ENCODE assay signal across 11 cellular contexts in genomic region chr22:46233231-46233630, GRCh38. TPM values are rescaled to one million over a fixed set of nuclear protein-coding genes. Genes with fewer than 3 reads are reported as not detected.
DNase-seq lines count a peak whose midpoint lies in the region; ATAC-seq, FAIRE-seq and TF ChIP-seq lines count a peak whose summit lies in the region.
"Had no signal": no experiment of that assay in that cellular context is flagged by ENCODE, and none has a peak within 500 bp of the region (broad histone marks: within the 10 kb centered on the region; RNA-seq: fewer than 3 reads in every experiment).

No MANE protein-coding gene starts in this region.

- POLR2A ChIA-PET in HepG2 (lab: Yijun Ruan, JAX): no interaction called here
- POLR2A ChIA-PET in CD4-positive, alpha-beta memory T cell (lab: Charles Lee; ENCODE audit: partially characterized antibody): no interaction called here

- H3K27ac ChIP-seq in right lobe of liver (no peak overlapping the region), HepG2 (ENCODE audit: extremely low read length, insufficient read depth, low read length) (no peak overlapping the region), left lung (no peak overlapping the region)
- H3K27ac ChIP-seq in CD4-positive, alpha-beta memory T cell (ENCODE audit: low read depth, low read length): no peak overlapping the region

- no peak overlapping the region for H3K27ac Mint-ChIP-seq in CD4-positive, alpha-beta memory T cell

- no peak overlapping the region for H3K9ac ChIP-seq in HepG2 (ENCODE audit: insufficient read depth, low read depth, low read length)

- H3K27me3 Mint-ChIP-seq in CD4-positive, alpha-beta memory T cell: no peaks in the 10 kb centered on the region

- H3K36me3 ChIP-seq in right lobe of liver (peaks cover 0 to 65% (median 33%) of the 10 kb centered on the region in 4 donors), HepG2 (replicated peaks in 1 of 2; ENCODE audit: control insufficient read depth in 1 of 2, insufficient read depth in 2 of 2, low read length in 2 of 2) (peaks cover 4 to 39% of the 10 kb centered on the region in 2 experiments; a peak in 4 of 5 replicates), left lung (peaks cover 0 to 40% of the 10 kb centered on the region in 2 donors)
- peaks cover 7% of the 10 kb centered on the region for H3K36me3 ChIP-seq in CD4-positive, alpha-beta memory T cell (ENCODE audit: insufficient read depth, low read length)

- intact Hi-C loops in right lobe of liver (cut with DNase I): loop anchor here in 1 of 2 donors (10.0 kb wide), 1 partner anchor 52 kb away; no protein-coding TSS in a partner anchor
- intact Hi-C loops in HepG2 (cut with micrococcal nuclease; ENCODE audit: unreplicated experiment): no loop called here
- intact Hi-C loops in left lung (cut with DNase I): no loop called here
- intact Hi-C loops in CD4-positive, alpha-beta memory T cell (cut with micrococcal nuclease): no loop called here

- no peak overlapping the region for H2AFZ ChIP-seq in HepG2 (ENCODE audit: low read length)

- H3K79me2 ChIP-seq in HepG2 (ENCODE audit: insufficient read depth, low read length): no peaks in the 10 kb centered on the region

- no TSS peak for BruUV-seq in HepG2 (replicated peaks; lab: Mats Ljungman, UMichigan)

- no peak overlapping the region for H3K4me3 ChIP-seq in right lobe of liver
- H3K4me3 ChIP-seq in HepG2 (replicated peaks in 1 of 3; ENCODE audit: insufficient read depth in 1 of 3, low read depth in 2 of 3, low read length in 3 of 3): no peak overlapping the region
- H3K4me3 ChIP-seq in left lung: no peak overlapping the region
- H3K4me3 ChIP-seq in CD4-positive, alpha-beta memory T cell (ENCODE audit: low read length in 2 of 2): no peak overlapping the region

- TF ChIP-seq CTCF in right lobe of liver (IDR thresholded peaks at IDR 0.05) (no peak), HepG2 (CRISPR knock-in tag; IDR thresholded peaks at IDR 0.05) (no peak), left lung (IDR thresholded peaks at IDR 0.05) (no peak)

- TF ChIP-seq POLR2A in right lobe of liver (IDR thresholded peaks at IDR 0.05) (no peak), HepG2 (IDR thresholded peaks at IDR 0.05; ENCODE audit: insufficient read depth in 1 of 2, low read depth in 2 of 2, low read length in 2 of 2) (no peak)

- TF ChIP-seq EP300 in HepG2 (IDR thresholded peaks at IDR 0.05; ENCODE audit: low read depth in 2 of 2, low read length in 2 of 2): no peak
- TF ChIP-seq EP300 in HepG2 (CRISPR knock-in tag; IDR thresholded peaks at IDR 0.05; ENCODE audit: borderline replicate concordance): no peak

- no peaks in the 10 kb centered on the region for H4K20me1 ChIP-seq in HepG2 (ENCODE audit: insufficient read depth, low read length)

- ATAC-seq in right lobe of liver (peak; percentile 10 to 38 (median 25)), HepG2 (no peak), left lung (peak; percentile 58), HG03108 (IDR thresholded peaks at IDR 0.05; ENCODE audit: unreplicated experiment) (no peak), HG03045 (IDR thresholded peaks at IDR 0.05; ENCODE audit: unreplicated experiment) (no peak)
- no peak for ATAC-seq in activated CD4-positive, CD25-positive, alpha-beta regulatory T cell treated with anti-CD3 and anti-CD28 coated beads, Interleukin-2, amount 50 U/mL, for 24 hours

- in situ Hi-C loops in HepG2 (cut with HindIII; ENCODE audit: extremely low pct_ligation_motif_present, low pct_unique_long_range_greater_than_20kb): no loop called here

- H3K4me1 ChIP-seq in right lobe of liver (peaks cover 0 to 29% (median 5%) of the 10 kb centered on the region in 4 donors), HepG2 (ENCODE audit: insufficient read depth, low read length) (no peaks in the 10 kb centered on the region), left lung (peaks cover 0 to 3% of the 10 kb centered on the region in 2 donors)
- no peaks in the 10 kb centered on the region for H3K4me1 ChIP-seq in CD4-positive, alpha-beta memory T cell (ENCODE audit: insufficient read depth, low read length)

- peaks cover 0 to under 1% (median 0%) of the 10 kb centered on the region in 4 donors for H3K4me1 Mint-ChIP-seq in CD4-positive, alpha-beta memory T cell

- FAIRE-seq in HepG2 (lab: Jason Lieb, UNC): no peak

- TF ChIP-seq RAD21 in HepG2 (CRISPR knock-in tag; IDR thresholded peaks at IDR 0.05): no peak

- WGBS in right lobe of liver (ENCODE audit: insufficient coverage, low coverage, low lambda C conversion rate, missing lambda C conversion rate): 47% methylated on average over 6 of the region's 9 CpGs
- 96% methylated on average over 9 of the region's 9 CpGs for WGBS in HepG2 (ENCODE audit: low lambda C conversion rate)

- peaks cover 9 to 15% of the 10 kb centered on the region in 2 donors for H3K36me3 Mint-ChIP-seq in CD4-positive, alpha-beta memory T cell

- DNase-seq in right lobe of liver (no peak), HepG2 (ENCODE audit: low spot score) (no peak), cerebellum (ENCODE audit: low spot score) (peak; percentile 73), left lung (peak in 1 of 2 donors; percentile 47)
- DNase-seq in CD4-positive, alpha-beta memory T cell: no peak
- DNase-seq: MM.1S, retina had no signal

- H3K27me3 ChIP-seq in right lobe of liver: no peaks in the 10 kb centered on the region
- H3K27me3 ChIP-seq in HepG2 (ENCODE audit: control insufficient read depth in 1 of 2, insufficient read depth in 2 of 2, low read length in 2 of 2): no peaks in the 10 kb centered on the region
- no peaks in the 10 kb centered on the region for H3K27me3 ChIP-seq in left lung
- H3K27me3 ChIP-seq in CD4-positive, alpha-beta memory T cell (ENCODE audit: insufficient read depth, low read length): no peaks in the 10 kb centered on the region

- CTCF ChIA-PET in HepG2 (lab: Yijun Ruan, JAX; ENCODE audit: low intra/inter-chr PET ratio, low total read pairs): no interaction called here
- CTCF ChIA-PET in CD4-positive, alpha-beta memory T cell (lab: Charles Lee; ENCODE audit: partially characterized antibody): no interaction called here

- no peak overlapping the region for H3K4me3 Mint-ChIP-seq in CD4-positive, alpha-beta memory T cell

- no peak overlapping the region for H3K4me2 ChIP-seq in HepG2 (ENCODE audit: low read depth, low read length)

- peaks cover 0 to 2% (median 0%) of the 10 kb centered on the region in 8 donors for H3K9me3 Mint-ChIP-seq in CD4-positive, alpha-beta memory T cell

- no peaks in the 10 kb centered on the region for H3K9me3 ChIP-seq in right lobe of liver
- H3K9me3 ChIP-seq in HepG2 (ENCODE audit: low read length): no peaks in the 10 kb centered on the region
- no peaks in the 10 kb centered on the region for H3K9me3 ChIP-seq in left lung
- H3K9me3 ChIP-seq in CD4-positive, alpha-beta memory T cell (ENCODE audit: control insufficient read depth in 1 of 2, low read length in 2 of 2): no peaks in the 10 kb centered on the region

RNA-seq across cellular contexts. Expression of gene CDPF1, which starts 16.9 kb away (rescaled TPM):
- total RNA-seq in right lobe of liver (1 to 10 TPM; 1.8 to 7.1 (median 3.3) TPM), HepG2 (2016; rRNA removed; fragmentation: Illumina TruSeq; extraction: Trizol) (5.2 and 6.0 TPM in 2 replicates), cerebellum (6.5 TPM), left lung (1 to 10 TPM; 7.7 to 8.6 TPM)
- 3.1 and 4.1 TPM in 2 replicates for total RNA-seq in HepG2 (2016; cell fraction: cytosol; rRNA removed; fragmentation: Illumina TruSeq; extraction: Trizol; ENCODE audit: low read depth)
- total RNA-seq in HepG2 (2016; cell fraction: insoluble cytoplasmic fraction; rRNA removed; fragmentation: Illumina TruSeq; extraction: Trizol): 4.7 and 6.0 TPM in 2 replicates
- 5.4 and 6.4 TPM in 2 replicates for total RNA-seq in HepG2 (2016; cell fraction: membrane; rRNA removed; fragmentation: Illumina TruSeq; extraction: Trizol)
- 2.8 and 3.8 TPM in 2 replicates for total RNA-seq in HepG2 (2016; cell fraction: nucleus; rRNA removed; fragmentation: Illumina TruSeq; extraction: Trizol)
- 7.4 and 8.1 TPM in 2 replicates for polyA plus RNA-seq in HepG2 (2011; rRNA removed)
- 7.0 and 8.0 TPM in 2 replicates for polyA plus RNA-seq in HepG2 (2011; cell fraction: cytosol; rRNA removed)
- 15.6 and 19.1 TPM in 2 replicates for polyA plus RNA-seq in HepG2 (2011; cell fraction: nucleus; rRNA removed)
- polyA plus RNA-seq in HepG2 (2012): 3.3 and 4.7 TPM in 2 replicates
- polyA plus RNA-seq in HepG2 (2016; cell fraction: cytosol; fragmentation: Illumina TruSeq; extraction: Trizol; ENCODE audit: low read depth): 2.9 and 3.7 TPM in 2 replicates
- polyA plus RNA-seq in HepG2 (2016; cell fraction: insoluble cytoplasmic fraction; fragmentation: Illumina TruSeq; extraction: Trizol; ENCODE audit: low read depth): 4.6 and 5.8 TPM in 2 replicates
- 5.2 and 5.7 TPM in 2 replicates for polyA plus RNA-seq in HepG2 (2016; cell fraction: membrane; fragmentation: Illumina TruSeq; extraction: Trizol; ENCODE audit: low read depth)
- 4.2 and 5.9 TPM in 2 replicates for polyA plus RNA-seq in HepG2 (2016; cell fraction: nucleus; fragmentation: Illumina TruSeq; extraction: Trizol; ENCODE audit: insufficient read depth, low read depth)
- polyA minus RNA-seq in HepG2 (2011; rRNA and poly(A)+ RNA removed; ENCODE audit: low replicate concordance): 3.5 and 3.6 TPM in 2 replicates
- polyA minus RNA-seq in HepG2 (2011; cell fraction: cytosol; rRNA and poly(A)+ RNA removed): 1.3 and 2.3 TPM in 2 replicates
- polyA minus RNA-seq in HepG2 (2011; cell fraction: nucleus; rRNA and poly(A)+ RNA removed): 1.9 and 2.2 TPM in 2 replicates
- total RNA-seq in CD4-positive, alpha-beta memory T cell: 10 to 100 TPM; 10.3 to 11.5 TPM
- 10 to 100 TPM; 17.0 to 31.5 TPM for polyA plus RNA-seq in CD4-positive, alpha-beta memory T cell

RNA-seq across cellular contexts. Expression of gene PKDREJ, which starts 29.9 kb away (rescaled TPM):
- total RNA-seq in right lobe of liver (under 1 TPM in 2 of 6 experiments, not detected in 4; 0.05 to 0.07 TPM), HepG2 (2016; rRNA removed; fragmentation: Illumina TruSeq; extraction: Trizol) (not detected in 2 replicates), cerebellum (under 0.01 TPM), left lung (under 1 TPM in 1 of 2 donors, not detected in 1; 0.05 TPM)
- not detected in 2 replicates for total RNA-seq in HepG2 (2016; cell fraction: cytosol; rRNA removed; fragmentation: Illumina TruSeq; extraction: Trizol; ENCODE audit: low read depth)
- not detected in 2 replicates for total RNA-seq in HepG2 (2016; cell fraction: insoluble cytoplasmic fraction; rRNA removed; fragmentation: Illumina TruSeq; extraction: Trizol)
- total RNA-seq in HepG2 (2016; cell fraction: membrane; rRNA removed; fragmentation: Illumina TruSeq; extraction: Trizol): not detected in 2 replicates
- not detected in 2 replicates for total RNA-seq in HepG2 (2016; cell fraction: nucleus; rRNA removed; fragmentation: Illumina TruSeq; extraction: Trizol)
- polyA plus RNA-seq in HepG2 (2011; rRNA removed): 0.01 TPM in 1 of 2 replicates, not detected in the other
- polyA plus RNA-seq in HepG2 (2011; cell fraction: cytosol; rRNA removed): 0.01 TPM in 1 of 2 replicates, not detected in the other
- polyA plus RNA-seq in HepG2 (2011; cell fraction: nucleus; rRNA removed): 0.02 TPM in 1 of 2 replicates, not detected in the other
- polyA plus RNA-seq in HepG2 (2012): 0.27 and 0.29 TPM in 2 replicates
- polyA plus RNA-seq in HepG2 (2016; cell fraction: cytosol; fragmentation: Illumina TruSeq; extraction: Trizol; ENCODE audit: low read depth): not detected in 2 replicates
- not detected in 2 replicates for polyA plus RNA-seq in HepG2 (2016; cell fraction: insoluble cytoplasmic fraction; fragmentation: Illumina TruSeq; extraction: Trizol; ENCODE audit: low read depth)
- not detected in 2 replicates for polyA plus RNA-seq in HepG2 (2016; cell fraction: membrane; fragmentation: Illumina TruSeq; extraction: Trizol; ENCODE audit: low read depth)
- polyA plus RNA-seq in HepG2 (2016; cell fraction: nucleus; fragmentation: Illumina TruSeq; extraction: Trizol; ENCODE audit: insufficient read depth, low read depth): not detected in 2 replicates
- polyA minus RNA-seq in HepG2 (2011; rRNA and poly(A)+ RNA removed; ENCODE audit: low replicate concordance): not detected in 2 replicates
- not detected in 2 replicates for polyA minus RNA-seq in HepG2 (2011; cell fraction: cytosol; rRNA and poly(A)+ RNA removed)
- not detected in 2 replicates for polyA minus RNA-seq in HepG2 (2011; cell fraction: nucleus; rRNA and poly(A)+ RNA removed)
- not detected for total RNA-seq in CD4-positive, alpha-beta memory T cell
- polyA plus RNA-seq in CD4-positive, alpha-beta memory T cell: not detected
- polyA plus RNA-seq: BJ had no signal

RNA-seq across cellular contexts. Expression of gene TTC38, which starts 34.6 kb away (rescaled TPM):
- total RNA-seq in right lobe of liver (100 to 1,000 TPM in 5 of 6 experiments, 10 to 100 TPM in 1; 91.1 to 278 (median 195) TPM), HepG2 (2016; rRNA removed; fragmentation: Illumina TruSeq; extraction: Trizol) (105 and 106 TPM in 2 replicates), cerebellum (15.3 TPM), left lung (10 to 100 TPM; 26.8 to 30.8 TPM)
- 14.0 and 16.3 TPM in 2 replicates for total RNA-seq in HepG2 (2016; cell fraction: cytosol; rRNA removed; fragmentation: Illumina TruSeq; extraction: Trizol; ENCODE audit: low read depth)
- 103 and 105 TPM in 2 replicates for total RNA-seq in HepG2 (2016; cell fraction: insoluble cytoplasmic fraction; rRNA removed; fragmentation: Illumina TruSeq; extraction: Trizol)
- total RNA-seq in HepG2 (2016; cell fraction: membrane; rRNA removed; fragmentation: Illumina TruSeq; extraction: Trizol): 37.6 and 39.1 TPM in 2 replicates
- 81.8 and 89.6 TPM in 2 replicates for total RNA-seq in HepG2 (2016; cell fraction: nucleus; rRNA removed; fragmentation: Illumina TruSeq; extraction: Trizol)
- polyA plus RNA-seq in HepG2 (2011; rRNA removed): 101 and 112 TPM in 2 replicates
- 120 and 124 TPM in 2 replicates for polyA plus RNA-seq in HepG2 (2011; cell fraction: cytosol; rRNA removed)
- polyA plus RNA-seq in HepG2 (2011; cell fraction: nucleus; rRNA removed): 228 and 272 TPM in 2 replicates
- polyA plus RNA-seq in HepG2 (2012): 67.9 and 76.1 TPM in 2 replicates
- 14.5 and 15.5 TPM in 2 replicates for polyA plus RNA-seq in HepG2 (2016; cell fraction: cytosol; fragmentation: Illumina TruSeq; extraction: Trizol; ENCODE audit: low read depth)
- polyA plus RNA-seq in HepG2 (2016; cell fraction: insoluble cytoplasmic fraction; fragmentation: Illumina TruSeq; extraction: Trizol; ENCODE audit: low read depth): 88.5 and 106 TPM in 2 replicates
- 24.0 and 28.8 TPM in 2 replicates for polyA plus RNA-seq in HepG2 (2016; cell fraction: membrane; fragmentation: Illumina TruSeq; extraction: Trizol; ENCODE audit: low read depth)
- polyA plus RNA-seq in HepG2 (2016; cell fraction: nucleus; fragmentation: Illumina TruSeq; extraction: Trizol; ENCODE audit: insufficient read depth, low read depth): 141 and 185 TPM in 2 replicates
- polyA minus RNA-seq in HepG2 (2011; rRNA and poly(A)+ RNA removed; ENCODE audit: low replicate concordance): 60.8 and 197 TPM in 2 replicates
- 88.7 and 103 TPM in 2 replicates for polyA minus RNA-seq in HepG2 (2011; cell fraction: cytosol; rRNA and poly(A)+ RNA removed)
- 101 and 103 TPM in 2 replicates for polyA minus RNA-seq in HepG2 (2011; cell fraction: nucleus; rRNA and poly(A)+ RNA removed)
- total RNA-seq in CD4-positive, alpha-beta memory T cell: 1 to 10 TPM; 3.9 to 4.3 TPM
- 1 to 10 TPM; 6.3 to 8.2 TPM for polyA plus RNA-seq in CD4-positive, alpha-beta memory T cell

Comparison
In these comparisons a context has a peak if more than half of its experiments do, and no peak if none do; other contexts are left out.
1. ATAC-seq: peak in right lobe of liver (4 of 4) and left lung (single experiment); none in HepG2 (single experiment), HG03108 (single experiment), HG03045 (single experiment) and activated CD4-positive, CD25-positive, alpha-beta regulatory T cell treated with anti-CD3 and anti-CD28 coated beads, Interleukin-2, amount 50 U/mL, for 24 hours (0 of 2).